In the genomic region with DNA sequence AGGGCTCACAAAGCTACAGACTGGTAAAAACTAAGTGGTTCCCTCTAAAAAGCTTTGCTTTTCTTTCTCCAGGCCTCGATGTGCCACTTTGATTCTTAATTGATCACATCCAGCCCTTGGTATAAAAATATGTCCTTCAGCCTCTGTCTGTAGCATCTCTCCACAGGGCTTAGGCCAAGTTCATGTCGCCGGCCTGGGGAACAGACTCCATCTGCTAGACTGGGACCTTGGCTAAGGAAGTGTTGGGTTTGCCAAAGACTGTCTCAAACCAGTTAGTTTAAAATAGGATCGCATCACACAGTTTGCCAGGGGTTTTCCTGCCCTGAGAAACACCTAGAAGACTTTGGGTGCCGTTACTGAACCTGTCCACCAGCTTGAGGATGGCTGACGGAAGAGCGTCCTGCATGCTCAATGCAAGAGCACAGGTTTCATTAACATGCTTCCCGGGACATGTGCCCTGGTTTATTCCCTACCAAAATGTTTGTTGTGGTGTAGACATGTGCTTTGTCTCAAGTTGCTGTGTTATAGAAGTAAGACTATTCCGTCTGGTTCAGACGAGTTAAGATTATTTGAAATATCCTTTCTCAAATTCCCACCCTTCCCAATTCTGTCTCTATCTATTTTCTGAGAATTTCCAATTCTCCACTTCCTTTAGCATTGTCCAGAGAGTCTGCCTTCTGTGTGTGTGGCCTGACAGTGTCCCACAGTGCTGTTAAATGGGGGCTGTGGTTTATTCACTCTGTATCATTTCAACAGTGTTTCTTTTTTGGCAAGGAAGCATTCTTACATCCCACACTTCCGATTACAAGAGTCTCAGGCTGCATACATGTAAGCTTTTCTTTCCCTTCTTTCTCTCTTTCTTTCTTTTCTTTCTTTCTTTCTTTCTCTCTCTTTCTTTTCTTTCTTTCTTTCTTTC, we compare ENCODE assay signal across 16 cellular contexts.
"Had no signal": no experiment of that assay in that cellular context is flagged by ENCODE, and none has a peak within 500 bp of the region (broad histone marks: within the 10 kb centered on the region; RNA-seq: fewer than 3 reads in every experiment).

No MANE protein-coding gene starts in this region.

- H3K4me1 ChIP-seq: ascending aorta, pancreas, transverse colon had no signal

- H3K9me3 ChIP-seq: ascending aorta, pancreas, transverse colon had no signal

- H3K4me3 ChIP-seq: ascending aorta, hepatocyte, pancreas, transverse colon had no signal

- H3K27me3 ChIP-seq: ascending aorta, hepatocyte, pancreas, transverse colon had no signal

- H3K36me3 ChIP-seq: ascending aorta, pancreas, transverse colon had no signal

- DNase-seq: activated CD4-positive, alpha-beta T cell treated with anti-CD3 and anti-CD28 coated beads, Interleukin-2, amount 50 U/mL, for 1 hour; activated CD4-positive, CD25-positive, alpha-beta regulatory T cell treated with anti-CD3 and anti-CD28 coated beads, Interleukin-2, amount 50 U/mL, for 72 hours; activated CD8-positive, alpha-beta memory T cell treated with anti-CD3 and anti-CD28 coated beads, Interleukin-2, amount 50 U/mL, for 4 hours; activated effector memory CD4-positive, alpha-beta T cell treated with anti-CD3 and anti-CD28 coated beads, Interleukin-2, amount 50 U/mL, for 16 hours; activated T-cell treated with anti-CD3 and anti-CD28 coated beads, Interleukin-2, amount 50 U/mL, for 48 hours; cerebellar nuclear complex; effector CD4-positive, alpha-beta T cell; mammary epithelial cell; midbrain; pancreas; stimulated activated CD8-positive, alpha-beta memory T cell treated with anti-CD3 and anti-CD28 coated beads, Interleukin-4, amount 100 ng/mL, for 48 hours; stimulated activated naive CD4-positive, alpha-beta T cell treated with Interleukin-2 at 50 U/mL for 16 hours; transverse colon had no signal

- FAIRE-seq: pancreas had no signal

- H3K27ac ChIP-seq: ascending aorta, hepatocyte, pancreas, transverse colon, VCaP had no signal
